ENCODE assay signal across 8 cellular contexts in the genomic region with DNA sequence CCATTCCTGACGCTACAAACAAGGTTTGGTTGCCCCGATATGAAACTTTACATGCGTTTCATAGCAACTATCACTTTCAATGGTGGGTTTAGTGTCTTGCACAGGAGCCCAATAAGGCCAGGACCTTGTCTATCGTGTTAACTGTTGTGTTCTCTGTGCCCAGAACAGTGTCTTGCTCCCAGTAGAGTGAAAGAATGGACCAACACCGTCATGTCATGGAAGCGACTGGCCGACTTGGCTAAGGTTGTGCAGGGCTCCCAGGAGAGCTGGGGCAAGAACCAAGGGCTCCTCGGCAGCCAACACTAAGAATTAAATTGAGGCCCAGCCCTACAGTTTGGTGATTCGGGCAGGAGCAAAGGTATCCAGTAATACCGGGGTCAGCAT. TPM values are rescaled to one million over a fixed set of nuclear protein-coding genes. Genes with fewer than 3 reads are reported as not detected.
DNase-seq lines count a peak whose midpoint lies in the region; ATAC-seq and TF ChIP-seq lines count a peak whose summit lies in the region.

No MANE protein-coding gene starts in this region.

- peaks cover 4% of the 10 kb centered on the region for H3K4me1 ChIP-seq in HEK293 (ENCODE audit: control insufficient read depth, insufficient read depth, low read length)
- H3K4me1 ChIP-seq in iPS-15b (ENCODE audit: control insufficient read depth, insufficient read depth, low read length) = peaks cover 3% of the 10 kb centered on the region
- peaks cover 0 to 31% (median 18%) of the 10 kb centered on the region in 6 donors for H3K4me1 ChIP-seq in spleen

- no peaks in the 10 kb centered on the region for H3K36me3 Mint-ChIP-seq in activated naive CD8-positive, alpha-beta T cell treated with anti-CD3 and anti-CD28 coated beads, Interleukin-2, amount 50 U/mL, for 24 hours (ENCODE audit: low read depth)

- no peak for DNase-seq in activated naive CD8-positive, alpha-beta T cell treated with anti-CD3 and anti-CD28 coated beads, Interleukin-2, amount 50 U/mL, for 24 hours
- no peak for DNase-seq in spleen
- no peak for DNase-seq in globus pallidus (ENCODE audit: low spot score)
- no peak for DNase-seq in NOMO-1 (lab: John Stamatoyannopoulos, UW; ENCODE audit: unreplicated experiment in 2 of 2)
- no peak for DNase-seq in stimulated activated CD4-positive, alpha-beta T cell treated with anti-CD3 and anti-CD28 coated beads, Interleukin-4, amount 100 ng/mL, for 4 hours
- DNase-seq in SW 1271 (lab: John Stamatoyannopoulos, UW) = no peak

- TF ChIP-seq CTCF in HEK293 (tag by site-specific recombination; IDR thresholded peaks at IDR 0.05) (no peak), spleen (IDR thresholded peaks at IDR 0.05 in 8 of 11, conservative IDR thresholded peaks at IDR 0.05 in 3 of 11) (no peak)

- POLR2A ChIA-PET in HEK293 (lab: Yijun Ruan, JAX) = interaction anchor here (1.8 kb wide), 1 partner anchor 30 kb away, joined by 5 read pairs; the partner anchor contains the start of gene CSNK1A1

- H3K27me3 ChIP-seq in iPS-15b (ENCODE audit: control insufficient read depth, insufficient read depth, low read length) (peaks cover 22% of the 10 kb centered on the region), spleen (replicated peaks in 1 of 7) (peaks cover 0 to 26% (median 4%) of the 10 kb centered on the region in 7 donors)

- intact Hi-C loops in spleen (cut with DNase I; ENCODE audit: low total_unique reads) = no loop called here

- peaks cover 20% of the 10 kb centered on the region for H3K4me1 Mint-ChIP-seq in activated naive CD8-positive, alpha-beta T cell treated with anti-CD3 and anti-CD28 coated beads, Interleukin-2, amount 50 U/mL, for 24 hours

- H3K4me3 Mint-ChIP-seq in activated naive CD8-positive, alpha-beta T cell treated with anti-CD3 and anti-CD28 coated beads, Interleukin-2, amount 50 U/mL, for 24 hours = peak overlapping the region; percentile 65

- H3K27me3 Mint-ChIP-seq in activated naive CD8-positive, alpha-beta T cell treated with anti-CD3 and anti-CD28 coated beads, Interleukin-2, amount 50 U/mL, for 24 hours = peaks cover 20% of the 10 kb centered on the region

- no peak for TF ChIP-seq POLR2A in spleen (IDR thresholded peaks at IDR 0.05)

- no peaks in the 10 kb centered on the region for H3K9me3 ChIP-seq in HEK293 (ENCODE audit: control insufficient read depth, insufficient read depth, low read depth, low read length)
- H3K9me3 ChIP-seq in iPS-15b (ENCODE audit: control insufficient read depth, insufficient read depth, low read length) = no peaks in the 10 kb centered on the region
- H3K9me3 ChIP-seq in spleen = no peaks in the 10 kb centered on the region

- H3K4me3 ChIP-seq in HEK293 (ENCODE audit: low read depth, low read length) (peak overlapping the region; percentile 46), iPS-15b (ENCODE audit: low read depth, low read length) (peak overlapping the region; percentile 61), spleen (peak overlapping the region; percentile 32 to 72 (median 44))

- peak overlapping the region; percentile 27 for H3K27ac Mint-ChIP-seq in activated naive CD8-positive, alpha-beta T cell treated with anti-CD3 and anti-CD28 coated beads, Interleukin-2, amount 50 U/mL, for 24 hours

- no peak for ATAC-seq in activated naive CD8-positive, alpha-beta T cell treated with anti-CD3 and anti-CD28 coated beads, Interleukin-2, amount 50 U/mL, for 24 hours

- no peaks in the 10 kb centered on the region for H3K9me3 Mint-ChIP-seq in activated naive CD8-positive, alpha-beta T cell treated with anti-CD3 and anti-CD28 coated beads, Interleukin-2, amount 50 U/mL, for 24 hours

- WGBS in spleen, 5 donors = 52 to 69% (median 57%) methylated on average over 9 to 10 of the region's 10 CpGs

- H3K27ac ChIP-seq in HEK293 (ENCODE audit: extremely low read depth, low read depth, low read length) = peak overlapping the region; percentile 67; the same call in 1 of the 2 replicates
- H3K27ac ChIP-seq in spleen = peak overlapping the region in 7 of 8 donors; percentile 24 to 67 (median 45)

- H3K36me3 ChIP-seq in HEK293 (ENCODE audit: control insufficient read depth in 2 of 2, insufficient read depth in 1 of 2, low read length in 2 of 2) = no peaks in the 10 kb centered on the region
- no peaks in the 10 kb centered on the region for H3K36me3 ChIP-seq in iPS-15b (ENCODE audit: control insufficient read depth, insufficient read depth, low read length)
- H3K36me3 ChIP-seq in spleen = no peaks in the 10 kb centered on the region

- no peak overlapping the region for H3K9ac ChIP-seq in iPS-15b (ENCODE audit: low read depth, low read length)

- CTCF ChIA-PET in HEK293 (lab: Yijun Ruan, JAX) = interaction anchor here (1.2 to 3.5 kb wide), 5 partner anchors 16 to 146 kb away, joined by 4 to 17 read pairs (median 6); partner anchors contain the start of gene CSNK1A1

TF ChIP-seq in HEK293, 187 proteins besides CTCF, POLR2A, EP300 and RAD21 (continues in another document):
- TF ChIP-seq PATZ1 (tag by site-specific recombination; IDR thresholded peaks at IDR 0.05) (no peak), ZNF280D (tag by site-specific recombination; IDR thresholded peaks at IDR 0.05) (no peak), GLI4 (tag by site-specific recombination; IDR thresholded peaks at IDR 0.05) (no peak), ZNF501 (tag by site-specific recombination; IDR thresholded peaks at IDR 0.05) (peak; percentile 34; the same call in 1 of the 2 replicates), BCL6B (tag by site-specific recombination; IDR thresholded peaks at IDR 0.05) (no peak), GLIS1 (tag by site-specific recombination; IDR thresholded peaks at IDR 0.05) (no peak), ZXDB (tag by site-specific recombination; IDR thresholded peaks at IDR 0.05) (0 out of 2 replicates have a peak, but pooled peaks have one; percentile 33), SP7 (tag by site-specific recombination; IDR thresholded peaks at IDR 0.05) (peak; percentile 44; the same call in 1 of the 2 replicates), ZNF37A (tag by site-specific recombination; IDR thresholded peaks at IDR 0.05) (no peak), ZNF600 (tag by site-specific recombination; IDR thresholded peaks at IDR 0.05) (peak; percentile 63)
- TF ChIP-seq, protein P1, sequence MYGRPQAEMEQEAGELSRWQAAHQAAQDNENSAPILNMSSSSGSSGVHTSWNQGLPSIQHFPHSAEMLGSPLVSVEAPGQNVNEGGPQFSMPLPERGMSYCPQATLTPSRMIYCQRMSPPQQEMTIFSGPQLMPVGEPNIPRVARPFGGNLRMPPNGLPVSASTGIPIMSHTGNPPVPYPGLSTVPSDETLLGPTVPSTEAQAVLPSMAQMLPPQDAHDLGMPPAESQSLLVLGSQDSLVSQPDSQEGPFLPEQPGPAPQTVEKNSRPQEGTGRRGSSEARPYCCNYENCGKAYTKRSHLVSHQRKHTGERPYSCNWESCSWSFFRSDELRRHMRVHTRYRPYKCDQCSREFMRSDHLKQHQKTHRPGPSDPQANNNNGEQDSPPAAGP (tag by site-specific recombination; IDR thresholded peaks at IDR 0.05) = 0 out of 2 replicates have a peak, but pooled peaks have one; percentile 48

RNA-seq across cellular contexts. Expression of gene ARHGEF37, which starts 0.5 kb away (rescaled TPM):
- total RNA-seq in spleen = 1 to 10 TPM in 6 of 7 donors, under 1 TPM in 1; 0.77 to 3.5 (median 1.4) TPM
- polyA plus RNA-seq in spleen = 1 to 10 TPM in 1 of 3 donors, under 1 TPM in 2; 0.99 to 1.3 (median 1.00) TPM

RNA-seq across cellular contexts. Expression of gene CSNK1A1, which starts 29.6 kb away (rescaled TPM):
- total RNA-seq in spleen = 100 to 1,000 TPM; 165 to 223 (median 196) TPM
- 10 to 100 TPM; 31.9 to 64.7 (median 43.4) TPM for polyA plus RNA-seq in spleen
